Comparison of ENCODE assay signal across 17 cellular contexts in genomic region chr12:93192878-93193277, GRCh38.
A peak's percentile ranks its signal among the peaks of the same experiment; 100 is the strongest.
DNase-seq lines count a peak whose midpoint lies in the region; ATAC-seq, FAIRE-seq and TF ChIP-seq lines count a peak whose summit lies in the region.
"Had no signal": no experiment of that assay in that cellular context is flagged by ENCODE, and none has a peak within 500 bp of the region (broad histone marks: within the 10 kb centered on the region; RNA-seq: fewer than 3 reads in every experiment).

No MANE protein-coding gene starts in this region.

- H3K4me2 ChIP-seq in GM23248 (ENCODE audit: unreplicated experiment) (no peak overlapping the region), MM.1S (ENCODE audit: low read depth, low read length) (no peak overlapping the region), GM12878 (ENCODE audit: control insufficient read depth, insufficient read depth) (no peak overlapping the region)

- TF ChIP-seq RAD21 in GM12878 (IDR thresholded peaks at IDR 0.05; ENCODE audit: insufficient read depth, low read depth, low read length): no peak

- no peaks in the 10 kb centered on the region for H3K9me2 ChIP-seq in GM23248 (ENCODE audit: insufficient read depth)
- H3K9me2 ChIP-seq in MM.1S (replicated peaks; ENCODE audit: insufficient read depth, low read length): no peaks in the 10 kb centered on the region

- SMC1A ChIA-PET in GM12878 (lab: Charles Lee; ENCODE audit: uncharacterized antibody, unreplicated experiment): interaction anchor here (0.7 to 1.1 kb wide), 4 partner anchors 9 to 55 kb away, joined by 3 to 4 read pairs (median 4); no protein-coding TSS in a partner anchor

- no peak for TF ChIP-seq POLR2A in GM12878 (IDR thresholded peaks at IDR 0.05; ENCODE audit: low read depth, low read length)

- DNase-seq in GM23248: peak; percentile 27
- no peak for DNase-seq in MM.1S
- DNase-seq in GM12878 (ENCODE audit: low read depth, low spot score): no peak
- peak; percentile 32 for DNase-seq in iris pigment epithelial cell (ENCODE audit: low read depth)
- DNase-seq in NCI-H1048 (lab: John Stamatoyannopoulos, UW): no peak
- DNase-seq: ACHN, DND-41, GOT3, NCI-H187, NCI-H2107, NCI-H2227 treated with DMSO at 0.1 percent for 48 hours, NCI-H524 had no signal

- ATAC-seq in GM12878: no peak
- no peak for ATAC-seq in HG02798 (IDR thresholded peaks at IDR 0.05; ENCODE audit: poor library complexity, unreplicated experiment)
- ATAC-seq in GM19351 (IDR thresholded peaks at IDR 0.05; ENCODE audit: unreplicated experiment): no peak

- H3F3A ChIP-seq in GM23248 (ENCODE audit: insufficient read depth): peaks cover 43% of the 10 kb centered on the region
- H3F3A ChIP-seq in MM.1S (ENCODE audit: insufficient read depth, low read length): no peaks in the 10 kb centered on the region

- H3K27ac ChIP-seq in GM23248: no peak overlapping the region
- no peak overlapping the region for H3K27ac ChIP-seq in MM.1S (ENCODE audit: low read length)
- no peak overlapping the region for H3K27ac ChIP-seq in GM12878 (ENCODE audit: control insufficient read depth, insufficient read depth)
- H3K27ac ChIP-seq: C4-2B, SJSA1 had no signal

- no peaks in the 10 kb centered on the region for H3K9me3 ChIP-seq in GM23248 (ENCODE audit: low read depth)
- H3K9me3 ChIP-seq in MM.1S (replicated peaks; ENCODE audit: insufficient read depth, low read length): no peaks in the 10 kb centered on the region
- H3K9me3 ChIP-seq in GM12878 (replicated peaks; ENCODE audit: control insufficient read depth, insufficient read depth, low read length): peaks cover 3% of the 10 kb centered on the region; the same call in 2 of the 3 replicates
- H3K9me3 ChIP-seq: SJSA1 had no signal

- no peak for TF ChIP-seq CTCF in MM.1S (IDR thresholded peaks at IDR 0.05; ENCODE audit: low read length)
- no peak for TF ChIP-seq CTCF in GM12878 (IDR thresholded peaks at IDR 0.05 in 2 of 3, conservative IDR thresholded peaks at IDR 0.05 in 1 of 3; ENCODE audit: control insufficient read depth in 2 of 3, extremely low read depth in 1 of 3, insufficient read depth in 1 of 3, low read depth in 3 of 3, low read length in 3 of 3)

- WGBS in GM23248 (ENCODE audit: low coverage in 1 of 2, low lambda C conversion rate in 2 of 2, missing lambda C conversion rate in 2 of 2), 2 experiments: 97 to 100% methylated on average over 1 of the region's 1 CpG
- 88% methylated on average over 1 of the region's 1 CpG for WGBS in GM12878 (ENCODE audit: insufficient coverage, insufficient replicate concordance, low lambda C conversion rate, missing lambda C conversion rate)

- no peak for FAIRE-seq in GM12878 (lab: Jason Lieb, UNC)
- FAIRE-seq: G401.6 had no signal

- no peaks in the 10 kb centered on the region for H3K36me3 ChIP-seq in GM23248 (ENCODE audit: low read depth)
- H3K36me3 ChIP-seq in MM.1S (replicated peaks; ENCODE audit: insufficient read depth, low read length): no peaks in the 10 kb centered on the region
- H3K36me3 ChIP-seq in GM12878 (ENCODE audit: control insufficient read depth in 2 of 2, insufficient read depth in 2 of 2, low read length in 1 of 2): no peaks in the 10 kb centered on the region
- H3K36me3 ChIP-seq: SJSA1 had no signal

- BruUV-seq in GM12878 (replicated peaks; lab: Mats Ljungman, UMichigan): no TSS peak

- TF ChIP-seq EP300 in GM12878 (IDR thresholded peaks at IDR 0.05; ENCODE audit: borderline replicate concordance in 1 of 2, control insufficient read depth in 1 of 2, low read depth in 2 of 2, low read length in 2 of 2): no peak

- H3K4me1 ChIP-seq in GM23248 (ENCODE audit: insufficient read depth) (peaks cover 33% of the 10 kb centered on the region), MM.1S (ENCODE audit: low read length) (no peaks in the 10 kb centered on the region), GM12878 (ENCODE audit: control insufficient read depth, insufficient read depth, low read length) (no peaks in the 10 kb centered on the region)

- intact Hi-C loops in GM12878 (cut with micrococcal nuclease; ENCODE audit: unreplicated experiment): no loop called here

- CTCF ChIA-PET in GM12878 (lab: Yijun Ruan, JAX): interaction anchor here (0.7 to 1.6 kb wide), 4 partner anchors 10 to 184 kb away, joined by 3 read pairs; no protein-coding TSS in a partner anchor

- H3K27me3 ChIP-seq in GM23248 (replicated peaks; ENCODE audit: insufficient read depth): no peaks in the 10 kb centered on the region
- no peaks in the 10 kb centered on the region for H3K27me3 ChIP-seq in MM.1S (replicated peaks; ENCODE audit: insufficient read depth, low read length)
- H3K27me3 ChIP-seq in GM12878 (replicated peaks in 1 of 2; ENCODE audit: control insufficient read depth in 2 of 2, insufficient read depth in 2 of 2, low read length in 1 of 2): no peaks in the 10 kb centered on the region
- H3K27me3 ChIP-seq: SJSA1 had no signal

- H3K9ac ChIP-seq in GM23248: no peak overlapping the region
- no peak overlapping the region for H3K9ac ChIP-seq in MM.1S (ENCODE audit: low read length)
- no peak overlapping the region for H3K9ac ChIP-seq in GM12878 (ENCODE audit: control insufficient read depth, insufficient read depth, low read length)

- H4K20me1 ChIP-seq in GM23248 (ENCODE audit: insufficient read depth): no peaks in the 10 kb centered on the region
- H4K20me1 ChIP-seq in MM.1S (ENCODE audit: insufficient read depth, low read length): no peaks in the 10 kb centered on the region
- H4K20me1 ChIP-seq in GM12878 (ENCODE audit: control insufficient read depth, insufficient read depth): no peaks in the 10 kb centered on the region

- no peaks in the 10 kb centered on the region for H3K79me2 ChIP-seq in GM23248 (ENCODE audit: insufficient read depth)
- no peaks in the 10 kb centered on the region for H3K79me2 ChIP-seq in MM.1S (ENCODE audit: low read length)
- H3K79me2 ChIP-seq in GM12878 (ENCODE audit: control insufficient read depth, insufficient read depth, low read length): no peaks in the 10 kb centered on the region

- H2AFZ ChIP-seq in GM23248: no peak overlapping the region
- 0 out of 2 replicates have a peak overlapping the region, but pooled peaks have one; percentile 10 for H2AFZ ChIP-seq in MM.1S (ENCODE audit: low read length)
- no peak overlapping the region; the same call in 1 of the 2 replicates for H2AFZ ChIP-seq in GM12878 (ENCODE audit: control insufficient read depth, low read depth, low read length)

- RAD21 ChIA-PET in GM12878 (lab: Charles Lee; ENCODE audit: unreplicated experiment): no interaction called here

- in situ Hi-C loops in GM23248 (cut with MboI): no loop called here
- in situ Hi-C loops in GM12878 (cut with MboI): no loop called here

- H3K4me3 ChIP-seq in GM23248 (no peak overlapping the region), MM.1S (ENCODE audit: low read length) (no peak overlapping the region), GM12878 (no peak overlapping the region)
- H3K4me3 ChIP-seq: SJSA1 had no signal

- POLR2A ChIA-PET in GM12878 (lab: Charles Lee): interaction anchor here (0.7 to 0.9 kb wide), 2 partner anchors 8 to 54 kb away, joined by 3 read pairs; no protein-coding TSS in a partner anchor

TF ChIP-seq in GM12878, 131 proteins besides CTCF, POLR2A, EP300 and RAD21:
- peak; percentile 57 for TF ChIP-seq SIX5 (IDR thresholded peaks at IDR 0.05; ENCODE audit: low read depth, low read length, severe bottlenecking)
- TF ChIP-seq CHD1 (IDR thresholded peaks at IDR 0.05; ENCODE audit: low read depth, low read length): no peak
- 0 out of 2 replicates have a peak, but pooled peaks have one; percentile 24 for TF ChIP-seq HCFC1 (IDR thresholded peaks at IDR 0.05; ENCODE audit: low read length)
- peak; percentile 28; the same call in 1 of the 2 replicates for TF ChIP-seq YY1 (IDR thresholded peaks at IDR 0.05; ENCODE audit: low read depth, low read length)
- peak; percentile 37 for TF ChIP-seq USF1 (IDR thresholded peaks at IDR 0.05; ENCODE audit: borderline replicate concordance, extremely low read length, insufficient read depth, low read depth, low read length)
- no peak for TF ChIP-seq EZH2 (IDR thresholded peaks at IDR 0.05; ENCODE audit: borderline replicate concordance, control insufficient read depth, low read depth, low read length)
- peak; percentile 60; the same call in 1 of the 2 replicates for TF ChIP-seq RAD51 (IDR thresholded peaks at IDR 0.05)
TF ChIP-seq in GM12878: peak in this region for 5.

Comparison
In these comparisons a context has a peak if more than half of its experiments do, and no peak if none do; other contexts are left out.
1. DNase-seq: peak in GM23248 (single experiment) and iris pigment epithelial cell (single experiment); none in MM.1S (single experiment), GM12878 (single experiment) and NCI-H1048 (single experiment).